ENCODE assay signal across 8 cellular contexts in the genomic region with DNA sequence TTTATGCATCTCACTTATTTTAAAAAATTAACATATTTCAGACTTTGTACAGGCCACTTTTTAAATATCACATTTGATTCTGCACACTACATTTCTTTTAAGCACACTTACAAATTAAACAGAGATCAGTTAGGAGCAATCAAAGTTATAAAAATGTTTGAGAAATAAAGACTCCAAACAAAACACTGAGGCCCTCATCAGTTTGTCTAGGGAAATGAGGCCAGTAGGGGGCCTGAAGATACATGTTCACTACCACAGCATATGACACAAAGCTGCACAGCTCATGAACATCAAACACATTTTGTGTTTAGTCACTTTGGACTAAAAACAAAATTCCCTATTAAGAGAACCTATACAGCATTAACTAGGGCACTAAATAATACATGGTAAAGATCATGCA.
DNase-seq lines count a peak whose midpoint lies in the region; ATAC-seq and TF ChIP-seq lines count a peak whose summit lies in the region.

No MANE protein-coding gene starts in this region.

- H2AFZ ChIP-seq in DND-41 (ENCODE audit: low read depth, low read length) (no peak overlapping the region), IMR-90 (replicated peaks; ENCODE audit: low read length, poor library complexity) (no peak overlapping the region), mesenchymal stem cell (ENCODE audit: low read depth, low read length) (no peak overlapping the region)

- no peaks in the 10 kb centered on the region for H3K27me3 Mint-ChIP-seq in brain

- H3K36me3 ChIP-seq in DND-41 (ENCODE audit: insufficient read depth, low read length) (no peaks in the 10 kb centered on the region), IMR-90 (ENCODE audit: control insufficient read depth, insufficient read depth, low read length) (no peaks in the 10 kb centered on the region), mesenchymal stem cell (ENCODE audit: control insufficient read depth in 1 of 2, insufficient read depth in 2 of 2, low read depth in 1 of 2, low read length in 2 of 2) (no peaks in the 10 kb centered on the region)

- peaks cover 21% of the 10 kb centered on the region for H3K27me3 ChIP-seq in DND-41 (ENCODE audit: insufficient read depth, low read length, poor library complexity)
- H3K27me3 ChIP-seq in IMR-90 (ENCODE audit: control insufficient read depth, insufficient read depth, low read length): no peaks in the 10 kb centered on the region
- H3K27me3 ChIP-seq in mesenchymal stem cell (ENCODE audit: control insufficient read depth in 1 of 2, insufficient read depth in 1 of 2, low read length in 2 of 2): no peaks in the 10 kb centered on the region

- H4K91ac ChIP-seq in IMR-90 (ENCODE audit: insufficient read depth, low read depth, low read length): no peak overlapping the region
- H4K91ac ChIP-seq in mesenchymal stem cell (ENCODE audit: low read length): no peak overlapping the region

- H3K56ac ChIP-seq in IMR-90 (ENCODE audit: extremely low read depth, insufficient read depth, low read length): no peak overlapping the region

- no peaks in the 10 kb centered on the region for H3K9me3 Mint-ChIP-seq in brain

- H2BK120ac ChIP-seq in IMR-90 (ENCODE audit: low read depth, low read length) (no peak overlapping the region), mesenchymal stem cell (ENCODE audit: low read depth, low read length) (no peak overlapping the region)

- BruUV-seq in IMR-90 (replicated peaks; lab: Mats Ljungman, UMichigan): no TSS peak

- H4K8ac ChIP-seq in IMR-90 (ENCODE audit: low read depth in 2 of 2, low read length in 2 of 2) (no peak overlapping the region), mesenchymal stem cell (ENCODE audit: low read length) (no peak overlapping the region)

- no peak for DNase-seq in DND-41
- DNase-seq in IMR-90: peak; percentile 74
- peak; percentile 57 for DNase-seq in mesenchymal stem cell
- DNase-seq in ecto neural progenitor cell (ENCODE audit: low spot score): no peak

- peak; percentile 44; the same call in 1 of the 3 replicates for ATAC-seq in DND-41 (ENCODE audit: insufficient read depth, low read depth)
- peak; percentile 81 for ATAC-seq in IMR-90 (ENCODE audit: low read depth)
- ATAC-seq in GM19328 (IDR thresholded peaks at IDR 0.05; ENCODE audit: unreplicated experiment): no peak
- ATAC-seq in GM19035 (IDR thresholded peaks at IDR 0.05; ENCODE audit: unreplicated experiment): no peak
- no peak for ATAC-seq in HG02885 (IDR thresholded peaks at IDR 0.05; ENCODE audit: poor library complexity, unreplicated experiment)

- H3K23ac ChIP-seq in IMR-90 (ENCODE audit: low read depth, low read length) (no peak overlapping the region), mesenchymal stem cell (ENCODE audit: low read length in 2 of 2) (no peak overlapping the region)

- POLR2A ChIA-PET in IMR-90 (lab: Charles Lee; ENCODE audit: unreplicated experiment): no interaction called here

- peak; percentile 42 for TF ChIP-seq CTCF in DND-41 (IDR thresholded peaks at IDR 0.05; ENCODE audit: borderline replicate concordance, extremely low read depth, low read length, poor library complexity, severe bottlenecking)
- peak; percentile 69 for TF ChIP-seq CTCF in IMR-90 (conservative IDR thresholded peaks at IDR 0.05; ENCODE audit: low read depth, low read length)
- peak; percentile 18 to 39 for TF ChIP-seq CTCF in brain (conservative IDR thresholded peaks at IDR 0.05)

- no peak overlapping the region for H3K9ac ChIP-seq in DND-41 (ENCODE audit: low read depth, low read length)
- no peak overlapping the region for H3K9ac ChIP-seq in IMR-90 (ENCODE audit: low read depth, low read length)
- peak overlapping the region; percentile 41 for H3K9ac ChIP-seq in mesenchymal stem cell (ENCODE audit: low read length)

- no peak overlapping the region for H2BK12ac ChIP-seq in mesenchymal stem cell (ENCODE audit: low read length in 2 of 2)

- no peak overlapping the region for H3K27ac Mint-ChIP-seq in brain

- H2BK15ac ChIP-seq in IMR-90 (ENCODE audit: low read depth, low read length): peak overlapping the region; percentile 86; the same call in 1 of the 3 replicates
- H2BK15ac ChIP-seq in mesenchymal stem cell (ENCODE audit: low read depth, poor library complexity, severe bottlenecking): no peak overlapping the region

- no peak overlapping the region for H3K4me3 Mint-ChIP-seq in brain

- CTCF ChIA-PET in IMR-90 (lab: Yijun Ruan, JAX): interaction anchor here (0.6 to 1.1 kb wide), 7 partner anchors 10 to 534 kb away, joined by 3 to 5 read pairs (median 3); no protein-coding TSS in a partner anchor

- in situ Hi-C loops in IMR-90 (cut with MboI; ENCODE audit: low sequenced_read_pairs): no loop called here

- no peak overlapping the region for H3K4me3 ChIP-seq in DND-41 (ENCODE audit: low read depth in 1 of 2, low read length in 2 of 2)
- no peak overlapping the region for H3K4me3 ChIP-seq in IMR-90 (ENCODE audit: insufficient read depth, low read depth, low read length)
- H3K4me3 ChIP-seq in mesenchymal stem cell (ENCODE audit: insufficient read depth in 1 of 2, low read depth in 1 of 2, low read length in 2 of 2): no peak overlapping the region

- H2AK5ac ChIP-seq in IMR-90 (ENCODE audit: low read depth, low read length): no peak overlapping the region
- no peak overlapping the region for H2AK5ac ChIP-seq in mesenchymal stem cell (ENCODE audit: low read length, severe bottlenecking)

- TF ChIP-seq POLR2A in IMR-90 (IDR thresholded peaks at IDR 0.05; ENCODE audit: low read depth, low read length): no peak

- H2BK5ac ChIP-seq in IMR-90 (ENCODE audit: low read depth, low read length, poor library complexity, severe bottlenecking) (peak overlapping the region; percentile 40), mesenchymal stem cell (ENCODE audit: low read depth, low read length, poor library complexity, severe bottlenecking) (no peak overlapping the region)

- H3K79me2 ChIP-seq in DND-41 (ENCODE audit: insufficient read depth, low read length): no peaks in the 10 kb centered on the region

- no peak overlapping the region for H3K14ac ChIP-seq in IMR-90 (replicated peaks; ENCODE audit: low read depth, low read length)
- no peak overlapping the region for H3K14ac ChIP-seq in mesenchymal stem cell (ENCODE audit: low read length in 2 of 2)

- H3K4me2 ChIP-seq in DND-41 (ENCODE audit: insufficient read depth, low read length) (no peak overlapping the region), IMR-90 (ENCODE audit: low read depth, low read length) (no peak overlapping the region), mesenchymal stem cell (ENCODE audit: low read length, poor library complexity, severe bottlenecking) (no peak overlapping the region)

- H3K79me1 ChIP-seq in IMR-90 (ENCODE audit: low read depth in 1 of 2, low read length in 2 of 2): peaks cover 25 to 34% of the 10 kb centered on the region in 2 experiments; a peak in 3 of 4 replicates
- H3K79me1 ChIP-seq in mesenchymal stem cell (replicated peaks; ENCODE audit: low read length, poor library complexity, severe bottlenecking): peaks cover 2% of the 10 kb centered on the region

- H4K5ac ChIP-seq in IMR-90 (ENCODE audit: low read depth, low read length): peak overlapping the region; percentile 21; the same call in 1 of the 2 replicates

- H2BK20ac ChIP-seq in IMR-90 (ENCODE audit: low read depth, low read length): no peak overlapping the region

- H4K20me1 ChIP-seq in DND-41 (ENCODE audit: insufficient read depth, low read length) (no peaks in the 10 kb centered on the region), IMR-90 (ENCODE audit: insufficient read depth, low read length) (no peaks in the 10 kb centered on the region)

- H3K4me1 ChIP-seq in DND-41 (ENCODE audit: insufficient read depth, low read length) (no peaks in the 10 kb centered on the region), IMR-90 (ENCODE audit: control insufficient read depth, insufficient read depth, low read length) (peaks cover 15% of the 10 kb centered on the region), mesenchymal stem cell (ENCODE audit: control insufficient read depth, insufficient read depth, low read depth, low read length) (no peaks in the 10 kb centered on the region)

- no peak overlapping the region for H3K27ac ChIP-seq in DND-41 (ENCODE audit: low read length)
- H3K27ac ChIP-seq in IMR-90 (ENCODE audit: insufficient read depth, low read length): no peak overlapping the region
- no peak overlapping the region for H3K27ac ChIP-seq in mesenchymal stem cell (ENCODE audit: low read length, poor library complexity, severe bottlenecking)

- H2AK9ac ChIP-seq in IMR-90 (replicated peaks; ENCODE audit: low read depth, low read length, poor library complexity): no peak overlapping the region

- dilution Hi-C loops in IMR-90 (cut with HindIII; ENCODE audit: low sequenced_read_pairs, unreplicated experiment): no loop called here

- intact Hi-C loops in IMR-90 (cut with micrococcal nuclease): loop anchor here (10.0 kb wide), 1 partner anchor 123 kb away; no protein-coding TSS in a partner anchor

- TF ChIP-seq RAD21 in IMR-90 (IDR thresholded peaks at IDR 0.05; ENCODE audit: low read length): peak; percentile 63

- peaks cover 7% of the 10 kb centered on the region; the same call in 1 of the 2 replicates for H3K9me1 ChIP-seq in IMR-90 (ENCODE audit: insufficient read depth, low read length)

- H3K9me3 ChIP-seq in DND-41 (ENCODE audit: insufficient read depth, low read length, severe bottlenecking) (no peaks in the 10 kb centered on the region), IMR-90 (ENCODE audit: control insufficient read depth, insufficient read depth, low read length) (no peaks in the 10 kb centered on the region), mesenchymal stem cell (ENCODE audit: control insufficient read depth, low read length) (no peaks in the 10 kb centered on the region)

- H3K4ac ChIP-seq in IMR-90 (ENCODE audit: low read depth, low read length) (peak overlapping the region; percentile 24; the same call in 1 of the 2 replicates), mesenchymal stem cell (ENCODE audit: low read depth in 1 of 2, low read length in 2 of 2) (no peak overlapping the region)

- H3K36me3 Mint-ChIP-seq in brain: no peaks in the 10 kb centered on the region

- peaks cover 7% of the 10 kb centered on the region for H3K4me1 Mint-ChIP-seq in brain

- H3K18ac ChIP-seq in IMR-90 (ENCODE audit: low read depth, low read length) (no peak overlapping the region; the same call in 1 of the 2 replicates), mesenchymal stem cell (ENCODE audit: low read depth in 1 of 2, low read length in 2 of 2) (no peak overlapping the region)

TF ChIP-seq in IMR-90, 13 proteins besides CTCF, POLR2A, EP300 and RAD21:
- TF ChIP-seq MAFK (IDR thresholded peaks at IDR 0.05; ENCODE audit: low read depth, low read length): no peak
- peak; percentile 60 for TF ChIP-seq SMC3 (IDR thresholded peaks at IDR 0.05; ENCODE audit: low read depth, low read length)
TF ChIP-seq in IMR-90: peak in this region for 1.

Comparison
In these comparisons a context has a peak if more than half of its experiments do, and no peak if none do; other contexts are left out.
1. ATAC-seq: peak in DND-41 (single experiment) and IMR-90 (single experiment); none in GM19328 (single experiment), GM19035 (single experiment) and HG02885 (single experiment).
2. DNase-seq: peak in IMR-90 (single experiment) and mesenchymal stem cell (single experiment); none in DND-41 (single experiment) and ecto neural progenitor cell (single experiment).
3. Peak in every context shown above with its lines, with median percentiles within 50 percentile points of each other: CTCF ChIP-seq.